In the genomic region with DNA sequence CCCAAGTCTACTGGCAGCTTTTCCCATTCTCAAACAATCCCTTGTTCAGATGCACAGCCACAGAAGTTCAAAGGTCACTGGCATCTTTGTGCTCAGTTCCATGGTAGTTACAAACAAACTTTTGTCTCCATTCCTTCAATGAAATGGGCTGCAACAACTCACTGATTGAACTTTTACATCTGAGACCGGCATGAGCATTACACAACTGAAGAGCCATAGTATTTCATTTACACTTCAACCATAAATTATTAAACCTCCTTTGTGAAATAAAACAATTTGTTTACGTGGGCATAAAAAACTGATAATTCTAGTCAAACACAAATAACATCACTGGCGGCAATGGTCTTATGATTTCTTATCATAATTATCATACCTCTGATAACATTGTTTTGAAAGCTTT, we compare ENCODE assay signal across 1 cellular context.
TF ChIP-seq lines count a peak whose summit lies in the region.

No MANE protein-coding gene starts in this region.

TF ChIP-seq in HepG2, 621 proteins besides CTCF, POLR2A, EP300 and RAD21 (continued from another document and continues in another):
- TF ChIP-seq, protein P1, sequence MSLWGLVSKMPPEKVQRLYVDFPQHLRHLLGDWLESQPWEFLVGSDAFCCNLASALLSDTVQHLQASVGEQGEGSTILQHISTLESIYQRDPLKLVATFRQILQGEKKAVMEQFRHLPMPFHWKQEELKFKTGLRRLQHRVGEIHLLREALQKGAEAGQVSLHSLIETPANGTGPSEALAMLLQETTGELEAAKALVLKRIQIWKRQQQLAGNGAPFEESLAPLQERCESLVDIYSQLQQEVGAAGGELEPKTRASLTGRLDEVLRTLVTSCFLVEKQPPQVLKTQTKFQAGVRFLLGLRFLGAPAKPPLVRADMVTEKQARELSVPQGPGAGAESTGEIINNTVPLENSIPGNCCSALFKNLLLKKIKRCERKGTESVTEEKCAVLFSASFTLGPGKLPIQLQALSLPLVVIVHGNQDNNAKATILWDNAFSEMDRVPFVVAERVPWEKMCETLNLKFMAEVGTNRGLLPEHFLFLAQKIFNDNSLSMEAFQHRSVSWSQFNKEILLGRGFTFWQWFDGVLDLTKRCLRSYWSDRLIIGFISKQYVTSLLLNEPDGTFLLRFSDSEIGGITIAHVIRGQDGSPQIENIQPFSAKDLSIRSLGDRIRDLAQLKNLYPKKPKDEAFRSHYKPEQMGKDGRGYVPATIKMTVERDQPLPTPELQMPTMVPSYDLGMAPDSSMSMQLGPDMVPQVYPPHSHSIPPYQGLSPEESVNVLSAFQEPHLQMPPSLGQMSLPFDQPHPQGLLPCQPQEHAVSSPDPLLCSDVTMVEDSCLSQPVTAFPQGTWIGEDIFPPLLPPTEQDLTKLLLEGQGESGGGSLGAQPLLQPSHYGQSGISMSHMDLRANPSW (CRISPR knock-in tag; IDR thresholded peaks at IDR 0.05; ENCODE audit: borderline replicate concordance) = no peak
- TF ChIP-seq FOXK1 (CRISPR knock-in tag; IDR thresholded peaks at IDR 0.05; ENCODE audit: borderline replicate concordance, low read depth) = no peak
- TF ChIP-seq ZNF781 (CRISPR knock-in tag; IDR thresholded peaks at IDR 0.05; ENCODE audit: borderline replicate concordance, not compliant biosample characterization) = no peak
- TF ChIP-seq ZNF790 (CRISPR knock-in tag; IDR thresholded peaks at IDR 0.05; ENCODE audit: borderline replicate concordance) = no peak
- TF ChIP-seq, protein P2, sequence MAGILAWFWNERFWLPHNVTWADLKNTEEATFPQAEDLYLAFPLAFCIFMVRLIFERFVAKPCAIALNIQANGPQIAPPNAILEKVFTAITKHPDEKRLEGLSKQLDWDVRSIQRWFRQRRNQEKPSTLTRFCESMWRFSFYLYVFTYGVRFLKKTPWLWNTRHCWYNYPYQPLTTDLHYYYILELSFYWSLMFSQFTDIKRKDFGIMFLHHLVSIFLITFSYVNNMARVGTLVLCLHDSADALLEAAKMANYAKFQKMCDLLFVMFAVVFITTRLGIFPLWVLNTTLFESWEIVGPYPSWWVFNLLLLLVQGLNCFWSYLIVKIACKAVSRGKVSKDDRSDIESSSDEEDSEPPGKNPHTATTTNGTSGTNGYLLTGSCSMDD (CRISPR knock-in tag; IDR thresholded peaks at IDR 0.05) = no peak
- no peak for TF ChIP-seq HNRNPK (IDR thresholded peaks at IDR 0.05; ENCODE audit: low read depth, low read length, poor library complexity, severe bottlenecking)
- TF ChIP-seq, protein P3, sequence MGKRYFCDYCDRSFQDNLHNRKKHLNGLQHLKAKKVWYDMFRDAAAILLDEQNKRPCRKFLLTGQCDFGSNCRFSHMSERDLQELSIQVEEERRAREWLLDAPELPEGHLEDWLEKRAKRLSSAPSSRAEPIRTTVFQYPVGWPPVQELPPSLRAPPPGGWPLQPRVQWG (CRISPR knock-in tag; IDR thresholded peaks at IDR 0.05; ENCODE audit: borderline replicate concordance, low read depth) = no peak
- TF ChIP-seq ZMYM4 (CRISPR knock-in tag; IDR thresholded peaks at IDR 0.05) = peak; percentile 70; the same call in 1 of the 2 replicates
- TF ChIP-seq, protein P4, sequence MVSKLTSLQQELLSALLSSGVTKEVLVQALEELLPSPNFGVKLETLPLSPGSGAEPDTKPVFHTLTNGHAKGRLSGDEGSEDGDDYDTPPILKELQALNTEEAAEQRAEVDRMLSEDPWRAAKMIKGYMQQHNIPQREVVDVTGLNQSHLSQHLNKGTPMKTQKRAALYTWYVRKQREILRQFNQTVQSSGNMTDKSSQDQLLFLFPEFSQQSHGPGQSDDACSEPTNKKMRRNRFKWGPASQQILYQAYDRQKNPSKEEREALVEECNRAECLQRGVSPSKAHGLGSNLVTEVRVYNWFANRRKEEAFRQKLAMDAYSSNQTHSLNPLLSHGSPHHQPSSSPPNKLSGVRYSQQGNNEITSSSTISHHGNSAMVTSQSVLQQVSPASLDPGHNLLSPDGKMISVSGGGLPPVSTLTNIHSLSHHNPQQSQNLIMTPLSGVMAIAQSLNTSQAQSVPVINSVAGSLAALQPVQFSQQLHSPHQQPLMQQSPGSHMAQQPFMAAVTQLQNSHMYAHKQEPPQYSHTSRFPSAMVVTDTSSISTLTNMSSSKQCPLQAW (CRISPR knock-in tag; IDR thresholded peaks at IDR 0.05) = no peak
- no peak for TF ChIP-seq STAG1 (CRISPR knock-in tag; IDR thresholded peaks at IDR 0.05)
- TF ChIP-seq, protein P5, sequence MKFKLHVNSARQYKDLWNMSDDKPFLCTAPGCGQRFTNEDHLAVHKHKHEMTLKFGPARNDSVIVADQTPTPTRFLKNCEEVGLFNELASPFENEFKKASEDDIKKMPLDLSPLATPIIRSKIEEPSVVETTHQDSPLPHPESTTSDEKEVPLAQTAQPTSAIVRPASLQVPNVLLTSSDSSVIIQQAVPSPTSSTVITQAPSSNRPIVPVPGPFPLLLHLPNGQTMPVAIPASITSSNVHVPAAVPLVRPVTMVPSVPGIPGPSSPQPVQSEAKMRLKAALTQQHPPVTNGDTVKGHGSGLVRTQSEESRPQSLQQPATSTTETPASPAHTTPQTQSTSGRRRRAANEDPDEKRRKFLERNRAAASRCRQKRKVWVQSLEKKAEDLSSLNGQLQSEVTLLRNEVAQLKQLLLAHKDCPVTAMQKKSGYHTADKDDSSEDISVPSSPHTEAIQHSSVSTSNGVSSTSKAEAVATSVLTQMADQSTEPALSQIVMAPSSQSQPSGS (CRISPR knock-in tag; IDR thresholded peaks at IDR 0.05) = peak; percentile 21; the same call in 1 of the 2 replicates
- TF ChIP-seq ZNF747 (CRISPR knock-in tag; IDR thresholded peaks at IDR 0.05; ENCODE audit: borderline replicate concordance) = no peak
- TF ChIP-seq ESRRA (CRISPR knock-in tag; IDR thresholded peaks at IDR 0.05; ENCODE audit: low read depth) = no peak
- TF ChIP-seq TMF1 (CRISPR knock-in tag; IDR thresholded peaks at IDR 0.05; ENCODE audit: low read depth) = no peak
- no peak for TF ChIP-seq ZNF383 (CRISPR knock-in tag; IDR thresholded peaks at IDR 0.05; ENCODE audit: borderline replicate concordance)
- TF ChIP-seq NFRKB (IDR thresholded peaks at IDR 0.05) = no peak
- TF ChIP-seq RFX3 (CRISPR knock-in tag; IDR thresholded peaks at IDR 0.05) = no peak
- no peak for TF ChIP-seq MAZ (IDR thresholded peaks at IDR 0.05; ENCODE audit: borderline replicate concordance, low read depth, low read length)
- no peak for TF ChIP-seq MAZ (CRISPR knock-in tag; IDR thresholded peaks at IDR 0.05; ENCODE audit: low read depth)
- TF ChIP-seq, protein P6, sequence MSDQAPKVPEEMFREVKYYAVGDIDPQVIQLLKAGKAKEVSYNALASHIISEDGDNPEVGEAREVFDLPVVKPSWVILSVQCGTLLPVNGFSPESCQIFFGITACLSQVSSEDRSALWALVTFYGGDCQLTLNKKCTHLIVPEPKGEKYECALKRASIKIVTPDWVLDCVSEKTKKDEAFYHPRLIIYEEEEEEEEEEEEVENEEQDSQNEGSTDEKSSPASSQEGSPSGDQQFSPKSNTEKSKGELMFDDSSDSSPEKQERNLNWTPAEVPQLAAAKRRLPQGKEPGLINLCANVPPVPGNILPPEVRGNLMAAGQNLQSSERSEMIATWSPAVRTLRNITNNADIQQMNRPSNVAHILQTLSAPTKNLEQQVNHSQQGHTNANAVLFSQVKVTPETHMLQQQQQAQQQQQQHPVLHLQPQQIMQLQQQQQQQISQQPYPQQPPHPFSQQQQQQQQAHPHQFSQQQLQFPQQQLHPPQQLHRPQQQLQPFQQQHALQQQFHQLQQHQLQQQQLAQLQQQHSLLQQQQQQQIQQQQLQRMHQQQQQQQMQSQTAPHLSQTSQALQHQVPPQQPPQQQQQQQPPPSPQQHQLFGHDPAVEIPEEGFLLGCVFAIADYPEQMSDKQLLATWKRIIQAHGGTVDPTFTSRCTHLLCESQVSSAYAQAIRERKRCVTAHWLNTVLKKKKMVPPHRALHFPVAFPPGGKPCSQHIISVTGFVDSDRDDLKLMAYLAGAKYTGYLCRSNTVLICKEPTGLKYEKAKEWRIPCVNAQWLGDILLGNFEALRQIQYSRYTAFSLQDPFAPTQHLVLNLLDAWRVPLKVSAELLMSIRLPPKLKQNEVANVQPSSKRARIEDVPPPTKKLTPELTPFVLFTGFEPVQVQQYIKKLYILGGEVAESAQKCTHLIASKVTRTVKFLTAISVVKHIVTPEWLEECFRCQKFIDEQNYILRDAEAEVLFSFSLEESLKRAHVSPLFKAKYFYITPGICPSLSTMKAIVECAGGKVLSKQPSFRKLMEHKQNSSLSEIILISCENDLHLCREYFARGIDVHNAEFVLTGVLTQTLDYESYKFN (CRISPR knock-in tag; conservative IDR thresholded peaks at IDR 0.05) = peak; percentile 69
- no peak for TF ChIP-seq ZNF510 (CRISPR knock-in tag; IDR thresholded peaks at IDR 0.05; ENCODE audit: low read depth)
- TF ChIP-seq TCF7L2 (IDR thresholded peaks at IDR 0.05; ENCODE audit: low read depth, low read length) = no peak
- no peak for TF ChIP-seq ZNF260 (CRISPR knock-in tag; IDR thresholded peaks at IDR 0.05; ENCODE audit: borderline replicate concordance, low read depth)
- no peak for TF ChIP-seq RFXAP (CRISPR knock-in tag; IDR thresholded peaks at IDR 0.05; ENCODE audit: borderline replicate concordance)
- 0 out of 2 replicates have a peak, but pooled peaks have one; percentile 60 for TF ChIP-seq ZNF792 (CRISPR knock-in tag; IDR thresholded peaks at IDR 0.05)
- no peak for TF ChIP-seq TOE1 (CRISPR knock-in tag; IDR thresholded peaks at IDR 0.05)
- TF ChIP-seq ZFP36 (IDR thresholded peaks at IDR 0.05; ENCODE audit: borderline replicate concordance, low read depth, low read length, partially characterized antibody) = no peak
- TF ChIP-seq ZNF75D (CRISPR knock-in tag; IDR thresholded peaks at IDR 0.05; ENCODE audit: borderline replicate concordance) = no peak
- 0 out of 2 replicates have a peak, but pooled peaks have one; percentile 29 for TF ChIP-seq SIX4 (CRISPR knock-in tag; IDR thresholded peaks at IDR 0.05)
- no peak for TF ChIP-seq SMAD3 (CRISPR knock-in tag; IDR thresholded peaks at IDR 0.05)
- TF ChIP-seq, protein P7, sequence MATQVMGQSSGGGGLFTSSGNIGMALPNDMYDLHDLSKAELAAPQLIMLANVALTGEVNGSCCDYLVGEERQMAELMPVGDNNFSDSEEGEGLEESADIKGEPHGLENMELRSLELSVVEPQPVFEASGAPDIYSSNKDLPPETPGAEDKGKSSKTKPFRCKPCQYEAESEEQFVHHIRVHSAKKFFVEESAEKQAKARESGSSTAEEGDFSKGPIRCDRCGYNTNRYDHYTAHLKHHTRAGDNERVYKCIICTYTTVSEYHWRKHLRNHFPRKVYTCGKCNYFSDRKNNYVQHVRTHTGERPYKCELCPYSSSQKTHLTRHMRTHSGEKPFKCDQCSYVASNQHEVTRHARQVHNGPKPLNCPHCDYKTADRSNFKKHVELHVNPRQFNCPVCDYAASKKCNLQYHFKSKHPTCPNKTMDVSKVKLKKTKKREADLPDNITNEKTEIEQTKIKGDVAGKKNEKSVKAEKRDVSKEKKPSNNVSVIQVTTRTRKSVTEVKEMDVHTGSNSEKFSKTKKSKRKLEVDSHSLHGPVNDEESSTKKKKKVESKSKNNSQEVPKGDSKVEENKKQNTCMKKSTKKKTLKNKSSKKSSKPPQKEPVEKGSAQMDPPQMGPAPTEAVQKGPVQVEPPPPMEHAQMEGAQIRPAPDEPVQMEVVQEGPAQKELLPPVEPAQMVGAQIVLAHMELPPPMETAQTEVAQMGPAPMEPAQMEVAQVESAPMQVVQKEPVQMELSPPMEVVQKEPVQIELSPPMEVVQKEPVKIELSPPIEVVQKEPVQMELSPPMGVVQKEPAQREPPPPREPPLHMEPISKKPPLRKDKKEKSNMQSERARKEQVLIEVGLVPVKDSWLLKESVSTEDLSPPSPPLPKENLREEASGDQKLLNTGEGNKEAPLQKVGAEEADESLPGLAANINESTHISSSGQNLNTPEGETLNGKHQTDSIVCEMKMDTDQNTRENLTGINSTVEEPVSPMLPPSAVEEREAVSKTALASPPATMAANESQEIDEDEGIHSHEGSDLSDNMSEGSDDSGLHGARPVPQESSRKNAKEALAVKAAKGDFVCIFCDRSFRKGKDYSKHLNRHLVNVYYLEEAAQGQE (IDR thresholded peaks at IDR 0.05; ENCODE audit: borderline replicate concordance in 1 of 2, low read depth in 1 of 2, low read length in 2 of 2) = 0 out of 4 replicates have a peak, but pooled peaks of 1 of the 2 experiments have one; percentile 25
- no peak for TF ChIP-seq SYNCRIP (IDR thresholded peaks at IDR 0.05; ENCODE audit: insufficient read depth, low read depth, low read length)
- no peak for TF ChIP-seq CCAR2 (optimal IDR thresholded peaks at IDR 0.05; ENCODE audit: low read depth, low read length)
- TF ChIP-seq GATAD1 (CRISPR knock-in tag; IDR thresholded peaks at IDR 0.05) = peak; percentile 53; the same call in 1 of the 2 replicates
- no peak for TF ChIP-seq SRSF1 (optimal IDR thresholded peaks at IDR 0.05; ENCODE audit: low read depth, low read length)
- TF ChIP-seq ZKSCAN8 (CRISPR knock-in tag; IDR thresholded peaks at IDR 0.05; ENCODE audit: borderline replicate concordance) = 0 out of 2 replicates have a peak, but pooled peaks have one; percentile 65
- no peak for TF ChIP-seq NFE2 (CRISPR knock-in tag; IDR thresholded peaks at IDR 0.05)
- TF ChIP-seq KDM1A (CRISPR knock-in tag; IDR thresholded peaks at IDR 0.05) = peak; percentile 92
- TF ChIP-seq ZNF326 (CRISPR knock-in tag; IDR thresholded peaks at IDR 0.05; ENCODE audit: borderline replicate concordance) = no peak
- no peak for TF ChIP-seq WIZ (CRISPR knock-in tag; IDR thresholded peaks at IDR 0.05)
- TF ChIP-seq, protein P8, sequence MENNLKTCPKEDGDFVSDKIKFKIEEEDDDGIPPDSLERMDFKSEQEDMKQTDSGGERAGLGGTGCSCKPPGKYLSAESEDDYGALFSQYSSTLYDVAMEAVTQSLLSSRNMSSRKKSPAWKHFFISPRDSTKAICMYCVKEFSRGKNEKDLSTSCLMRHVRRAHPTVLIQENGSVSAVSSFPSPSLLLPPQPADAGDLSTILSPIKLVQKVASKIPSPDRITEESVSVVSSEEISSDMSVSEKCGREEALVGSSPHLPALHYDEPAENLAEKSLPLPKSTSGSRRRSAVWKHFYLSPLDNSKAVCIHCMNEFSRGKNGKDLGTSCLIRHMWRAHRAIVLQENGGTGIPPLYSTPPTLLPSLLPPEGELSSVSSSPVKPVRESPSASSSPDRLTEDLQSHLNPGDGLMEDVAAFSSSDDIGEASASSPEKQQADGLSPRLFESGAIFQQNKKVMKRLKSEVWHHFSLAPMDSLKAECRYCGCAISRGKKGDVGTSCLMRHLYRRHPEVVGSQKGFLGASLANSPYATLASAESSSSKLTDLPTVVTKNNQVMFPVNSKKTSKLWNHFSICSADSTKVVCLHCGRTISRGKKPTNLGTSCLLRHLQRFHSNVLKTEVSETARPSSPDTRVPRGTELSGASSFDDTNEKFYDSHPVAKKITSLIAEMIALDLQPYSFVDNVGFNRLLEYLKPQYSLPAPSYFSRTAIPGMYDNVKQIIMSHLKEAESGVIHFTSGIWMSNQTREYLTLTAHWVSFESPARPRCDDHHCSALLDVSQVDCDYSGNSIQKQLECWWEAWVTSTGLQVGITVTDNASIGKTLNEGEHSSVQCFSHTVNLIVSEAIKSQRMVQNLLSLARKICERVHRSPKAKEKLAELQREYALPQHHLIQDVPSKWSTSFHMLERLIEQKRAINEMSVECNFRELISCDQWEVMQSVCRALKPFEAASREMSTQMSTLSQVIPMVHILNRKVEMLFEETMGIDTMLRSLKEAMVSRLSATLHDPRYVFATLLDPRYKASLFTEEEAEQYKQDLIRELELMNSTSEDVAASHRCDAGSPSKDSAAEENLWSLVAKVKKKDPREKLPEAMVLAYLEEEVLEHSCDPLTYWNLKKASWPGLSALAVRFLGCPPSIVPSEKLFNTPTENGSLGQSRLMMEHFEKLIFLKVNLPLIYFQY (CRISPR knock-in tag; IDR thresholded peaks at IDR 0.05; ENCODE audit: borderline replicate concordance) = no peak
